ENCODE assay signal across 2 cellular contexts in the genomic region with DNA sequence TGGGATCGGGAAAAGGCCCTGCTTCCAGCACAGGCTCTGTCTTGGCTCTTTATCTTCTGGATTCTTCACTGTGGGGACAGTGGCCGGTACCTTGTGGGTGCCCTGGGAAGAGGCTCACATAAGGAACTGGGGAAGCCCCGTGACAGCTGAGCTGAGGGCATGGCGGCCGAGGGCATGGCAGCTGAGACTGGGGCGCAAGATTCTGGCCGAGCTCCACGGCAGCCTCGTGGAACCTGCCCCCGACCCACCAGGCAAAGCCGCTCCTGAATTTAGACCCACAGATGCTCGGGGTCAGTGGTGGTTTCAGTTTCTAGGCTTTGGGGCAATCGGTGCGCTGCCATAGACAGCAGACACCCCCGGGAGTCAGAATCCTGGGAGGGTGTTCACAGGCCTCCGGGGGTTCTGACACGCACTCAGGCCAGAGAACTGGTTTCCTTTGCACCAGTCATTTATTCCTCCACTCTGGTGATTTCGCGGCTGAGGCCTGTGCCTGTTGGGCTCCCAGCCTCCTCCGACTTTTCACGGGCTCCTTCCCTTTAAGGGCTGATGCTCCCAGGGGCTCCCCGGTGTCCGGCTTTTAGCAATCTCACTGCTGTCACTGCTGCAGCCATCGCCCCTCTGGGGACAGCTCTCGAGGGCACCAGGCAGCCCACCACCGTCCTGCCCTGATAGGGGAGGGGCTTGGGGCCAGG.
TF ChIP-seq lines count a peak whose summit lies in the region.

No MANE protein-coding gene starts in this region.

TF ChIP-seq in HepG2, 621 proteins besides CTCF, POLR2A, EP300 and RAD21 (continues in another document):
- TF ChIP-seq SMAD3 (CRISPR knock-in tag; IDR thresholded peaks at IDR 0.05) (no peak), HMG20B (CRISPR knock-in tag; conservative IDR thresholded peaks at IDR 0.05) (no peak), SALL2 (CRISPR knock-in tag; IDR thresholded peaks at IDR 0.05) (no peak), CREB1 (IDR thresholded peaks at IDR 0.05) (no peak), CREB1 (CRISPR knock-in tag; IDR thresholded peaks at IDR 0.05) (no peak), NFIC (IDR thresholded peaks at IDR 0.05; ENCODE audit: low read length) (no peak), MATR3 (CRISPR knock-in tag; IDR thresholded peaks at IDR 0.05) (no peak), NAIF1 (CRISPR knock-in tag; IDR thresholded peaks at IDR 0.05; ENCODE audit: borderline replicate concordance) (no peak), STAT5B (CRISPR knock-in tag; IDR thresholded peaks at IDR 0.05) (no peak), CHD4 (IDR thresholded peaks at IDR 0.05; ENCODE audit: borderline replicate concordance, low read length) (no peak), ZNF572 (CRISPR knock-in tag; IDR thresholded peaks at IDR 0.05) (no peak), ASH2L (IDR thresholded peaks at IDR 0.05; ENCODE audit: insufficient read length, low read depth, low read length) (no peak), ZNF234 (CRISPR knock-in tag; conservative IDR thresholded peaks at IDR 0.05) (no peak), IKZF4 (CRISPR knock-in tag; IDR thresholded peaks at IDR 0.05; ENCODE audit: borderline replicate concordance, low read depth, not compliant biosample characterization) (no peak)
- TF ChIP-seq, protein P1, sequence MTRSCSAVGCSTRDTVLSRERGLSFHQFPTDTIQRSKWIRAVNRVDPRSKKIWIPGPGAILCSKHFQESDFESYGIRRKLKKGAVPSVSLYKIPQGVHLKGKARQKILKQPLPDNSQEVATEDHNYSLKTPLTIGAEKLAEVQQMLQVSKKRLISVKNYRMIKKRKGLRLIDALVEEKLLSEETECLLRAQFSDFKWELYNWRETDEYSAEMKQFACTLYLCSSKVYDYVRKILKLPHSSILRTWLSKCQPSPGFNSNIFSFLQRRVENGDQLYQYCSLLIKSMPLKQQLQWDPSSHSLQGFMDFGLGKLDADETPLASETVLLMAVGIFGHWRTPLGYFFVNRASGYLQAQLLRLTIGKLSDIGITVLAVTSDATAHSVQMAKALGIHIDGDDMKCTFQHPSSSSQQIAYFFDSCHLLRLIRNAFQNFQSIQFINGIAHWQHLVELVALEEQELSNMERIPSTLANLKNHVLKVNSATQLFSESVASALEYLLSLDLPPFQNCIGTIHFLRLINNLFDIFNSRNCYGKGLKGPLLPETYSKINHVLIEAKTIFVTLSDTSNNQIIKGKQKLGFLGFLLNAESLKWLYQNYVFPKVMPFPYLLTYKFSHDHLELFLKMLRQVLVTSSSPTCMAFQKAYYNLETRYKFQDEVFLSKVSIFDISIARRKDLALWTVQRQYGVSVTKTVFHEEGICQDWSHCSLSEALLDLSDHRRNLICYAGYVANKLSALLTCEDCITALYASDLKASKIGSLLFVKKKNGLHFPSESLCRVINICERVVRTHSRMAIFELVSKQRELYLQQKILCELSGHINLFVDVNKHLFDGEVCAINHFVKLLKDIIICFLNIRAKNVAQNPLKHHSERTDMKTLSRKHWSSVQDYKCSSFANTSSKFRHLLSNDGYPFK (CRISPR knock-in tag; IDR thresholded peaks at IDR 0.05; ENCODE audit: borderline replicate concordance): no peak
- TF ChIP-seq, protein P2, sequence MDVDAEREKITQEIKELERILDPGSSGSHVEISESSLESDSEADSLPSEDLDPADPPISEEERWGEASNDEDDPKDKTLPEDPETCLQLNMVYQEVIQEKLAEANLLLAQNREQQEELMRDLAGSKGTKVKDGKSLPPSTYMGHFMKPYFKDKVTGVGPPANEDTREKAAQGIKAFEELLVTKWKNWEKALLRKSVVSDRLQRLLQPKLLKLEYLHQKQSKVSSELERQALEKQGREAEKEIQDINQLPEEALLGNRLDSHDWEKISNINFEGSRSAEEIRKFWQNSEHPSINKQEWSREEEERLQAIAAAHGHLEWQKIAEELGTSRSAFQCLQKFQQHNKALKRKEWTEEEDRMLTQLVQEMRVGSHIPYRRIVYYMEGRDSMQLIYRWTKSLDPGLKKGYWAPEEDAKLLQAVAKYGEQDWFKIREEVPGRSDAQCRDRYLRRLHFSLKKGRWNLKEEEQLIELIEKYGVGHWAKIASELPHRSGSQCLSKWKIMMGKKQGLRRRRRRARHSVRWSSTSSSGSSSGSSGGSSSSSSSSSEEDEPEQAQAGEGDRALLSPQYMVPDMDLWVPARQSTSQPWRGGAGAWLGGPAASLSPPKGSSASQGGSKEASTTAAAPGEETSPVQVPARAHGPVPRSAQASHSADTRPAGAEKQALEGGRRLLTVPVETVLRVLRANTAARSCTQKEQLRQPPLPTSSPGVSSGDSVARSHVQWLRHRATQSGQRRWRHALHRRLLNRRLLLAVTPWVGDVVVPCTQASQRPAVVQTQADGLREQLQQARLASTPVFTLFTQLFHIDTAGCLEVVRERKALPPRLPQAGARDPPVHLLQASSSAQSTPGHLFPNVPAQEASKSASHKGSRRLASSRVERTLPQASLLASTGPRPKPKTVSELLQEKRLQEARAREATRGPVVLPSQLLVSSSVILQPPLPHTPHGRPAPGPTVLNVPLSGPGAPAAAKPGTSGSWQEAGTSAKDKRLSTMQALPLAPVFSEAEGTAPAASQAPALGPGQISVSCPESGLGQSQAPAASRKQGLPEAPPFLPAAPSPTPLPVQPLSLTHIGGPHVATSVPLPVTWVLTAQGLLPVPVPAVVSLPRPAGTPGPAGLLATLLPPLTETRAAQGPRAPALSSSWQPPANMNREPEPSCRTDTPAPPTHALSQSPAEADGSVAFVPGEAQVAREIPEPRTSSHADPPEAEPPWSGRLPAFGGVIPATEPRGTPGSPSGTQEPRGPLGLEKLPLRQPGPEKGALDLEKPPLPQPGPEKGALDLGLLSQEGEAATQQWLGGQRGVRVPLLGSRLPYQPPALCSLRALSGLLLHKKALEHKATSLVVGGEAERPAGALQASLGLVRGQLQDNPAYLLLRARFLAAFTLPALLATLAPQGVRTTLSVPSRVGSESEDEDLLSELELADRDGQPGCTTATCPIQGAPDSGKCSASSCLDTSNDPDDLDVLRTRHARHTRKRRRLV (CRISPR knock-in tag; IDR thresholded peaks at IDR 0.05): no peak
- TF ChIP-seq, protein P3, sequence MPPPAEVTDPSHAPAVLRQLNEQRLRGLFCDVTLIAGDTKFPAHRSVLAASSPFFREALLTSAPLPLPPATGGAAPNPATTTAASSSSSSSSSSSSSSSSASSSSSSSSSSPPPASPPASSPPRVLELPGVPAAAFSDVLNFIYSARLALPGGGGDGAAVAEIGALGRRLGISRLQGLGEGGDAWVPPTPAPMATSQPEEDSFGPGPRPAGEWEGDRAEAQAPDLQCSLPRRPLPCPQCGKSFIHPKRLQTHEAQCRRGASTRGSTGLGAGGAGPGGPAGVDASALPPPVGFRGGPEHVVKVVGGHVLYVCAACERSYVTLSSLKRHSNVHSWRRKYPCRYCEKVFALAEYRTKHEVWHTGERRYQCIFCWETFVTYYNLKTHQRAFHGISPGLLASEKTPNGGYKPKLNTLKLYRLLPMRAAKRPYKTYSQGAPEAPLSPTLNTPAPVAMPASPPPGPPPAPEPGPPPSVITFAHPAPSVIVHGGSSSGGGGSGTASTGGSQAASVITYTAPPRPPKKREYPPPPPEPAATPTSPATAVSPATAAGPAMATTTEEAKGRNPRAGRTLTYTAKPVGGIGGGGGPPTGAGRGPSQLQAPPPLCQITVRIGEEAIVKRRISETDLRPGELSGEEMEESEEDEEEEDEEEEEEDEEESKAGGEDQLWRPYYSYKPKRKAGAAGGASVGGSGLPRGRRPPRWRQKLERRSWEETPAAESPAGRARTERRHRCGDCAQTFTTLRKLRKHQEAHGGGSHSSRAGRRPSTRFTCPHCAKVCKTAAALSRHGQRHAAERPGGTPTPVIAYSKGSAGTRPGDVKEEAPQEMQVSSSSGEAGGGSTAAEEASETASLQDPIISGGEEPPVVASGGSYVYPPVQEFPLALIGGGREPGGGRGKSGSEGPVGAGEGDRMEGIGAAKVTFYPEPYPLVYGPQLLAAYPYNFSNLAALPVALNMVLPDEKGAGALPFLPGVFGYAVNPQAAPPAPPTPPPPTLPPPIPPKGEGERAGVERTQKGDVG (CRISPR knock-in tag; IDR thresholded peaks at IDR 0.05; ENCODE audit: borderline replicate concordance): no peak

TF ChIP-seq in H1, 55 proteins besides CTCF, POLR2A, EP300 and RAD21:
- no peak for TF ChIP-seq RBBP5 (IDR thresholded peaks at IDR 0.05; ENCODE audit: borderline replicate concordance, low read depth, low read length)
- TF ChIP-seq SIX5 (IDR thresholded peaks at IDR 0.05; ENCODE audit: low read depth, low read length): no peak
- no peak for TF ChIP-seq NRF1 (IDR thresholded peaks at IDR 0.05; ENCODE audit: low read depth, low read length)
- no peak for TF ChIP-seq BRCA1 (IDR thresholded peaks at IDR 0.05; ENCODE audit: low read depth, low read length)
- TF ChIP-seq KDM1A (IDR thresholded peaks at IDR 0.05; ENCODE audit: borderline replicate concordance, low read length): no peak
- no peak for TF ChIP-seq NANOG (IDR thresholded peaks at IDR 0.05; ENCODE audit: insufficient read depth, low read depth, low read length, poor library complexity, severe bottlenecking)
- no peak for TF ChIP-seq SIRT6 (IDR thresholded peaks at IDR 0.05; ENCODE audit: low read length)
- TF ChIP-seq TEAD4 (IDR thresholded peaks at IDR 0.05; ENCODE audit: low read depth, low read length): no peak
TF ChIP-seq in H1: peak in this region for 0.
